In genomic region chr11:69078930-69079607, GRCh38 we compare ENCODE assay signal across 15 cellular contexts. TPM values are rescaled to one million over a fixed set of nuclear protein-coding genes. Genes with fewer than 3 reads are reported as not detected.
A peak's percentile ranks its signal among the peaks of the same experiment; 100 is the strongest.
DNase-seq lines count a peak whose midpoint lies in the region; ATAC-seq and TF ChIP-seq lines count a peak whose summit lies in the region.
"Had no signal": no experiment of that assay in that cellular context is flagged by ENCODE, and none has a peak within 500 bp of the region (broad histone marks: within the 10 kb centered on the region; RNA-seq: fewer than 3 reads in every experiment).

No MANE protein-coding gene starts in this region.

- H3K27ac ChIP-seq in RWPE1: peak overlapping the region; percentile 83
- no peak overlapping the region; a peak in 1 of 4 replicates for H3K27ac ChIP-seq in SK-N-SH (ENCODE audit: low read depth in 2 of 2, low read length in 1 of 2)
- H3K27ac ChIP-seq: SJCRH30 had no signal

- peaks cover 7 to 21% of the 10 kb centered on the region in 2 donors for H3K4me1 Mint-ChIP-seq in stimulated activated naive B cell treated with anti-CD40 and anti-IgM and Interleukin-4, amounts not matched to agents 10 μg/mL and 1 μg/mL and 100 μg/mL, for 72 hours

- H3K4me2 ChIP-seq in SK-N-SH: no peak overlapping the region

- no peaks in the 10 kb centered on the region for H3K79me2 ChIP-seq in SK-N-SH (ENCODE audit: insufficient read depth)

- peaks cover 0 to 8% of the 10 kb centered on the region in 2 experiments; a peak in 2 of 4 replicates for H3K4me1 ChIP-seq in SK-N-SH (ENCODE audit: control insufficient read depth in 1 of 2, insufficient read depth in 2 of 2, low read depth in 1 of 2, low read length in 1 of 2)
- H3K4me1 ChIP-seq: Caco-2 had no signal

- H4K20me1 ChIP-seq in SK-N-SH (ENCODE audit: insufficient read depth): no peaks in the 10 kb centered on the region

- H3K36me3 Mint-ChIP-seq in stimulated activated naive B cell treated with anti-CD40 and anti-IgM and Interleukin-4, amounts not matched to agents 10 μg/mL and 1 μg/mL and 100 μg/mL, for 72 hours: peaks cover 54 to 64% of the 10 kb centered on the region in 2 donors

- H3K9ac ChIP-seq in SK-N-SH: no peak overlapping the region

- H3K9me3 ChIP-seq in SK-N-SH: no peaks in the 10 kb centered on the region
- H3K9me3 ChIP-seq: Caco-2, SJCRH30 had no signal

- WGBS in SK-N-SH (ENCODE audit: low lambda C conversion rate): 93% methylated on average over 6 of the region's 20 CpGs

- CTCF ChIA-PET in RWPE1 (lab: Yijun Ruan, JAX) (interaction anchor here (0.6 to 1.5 kb wide), 2 partner anchors 399 to 565 kb away, joined by 3 read pairs; no protein-coding TSS in a partner anchor), SK-N-SH (lab: Yijun Ruan, JAX) (interaction anchor here (1.5 kb wide), 1 partner anchor 35 kb away, joined by 4 read pairs; no protein-coding TSS in a partner anchor)

- peaks cover 0 to 17% of the 10 kb centered on the region in 2 experiments for H3K36me3 ChIP-seq in SK-N-SH (replicated peaks in 1 of 2; ENCODE audit: control insufficient read depth in 1 of 2, insufficient read depth in 2 of 2, low read length in 1 of 2)
- H3K36me3 ChIP-seq: SJCRH30 had no signal

- POLR2A ChIA-PET in RWPE1 (lab: Yijun Ruan, JAX; ENCODE audit: low non-redundant PET) (no interaction called here), SK-N-SH (lab: Yijun Ruan, JAX) (no interaction called here)

- no peak for TF ChIP-seq RAD21 in SK-N-SH (IDR thresholded peaks at IDR 0.05; ENCODE audit: low read length)

- no peaks in the 10 kb centered on the region for H3F3A ChIP-seq in SK-N-SH (replicated peaks; ENCODE audit: insufficient read depth)

- no peak for TF ChIP-seq EP300 in SK-N-SH (IDR thresholded peaks at IDR 0.05; ENCODE audit: borderline replicate concordance in 1 of 2, low read depth in 1 of 2, low read length in 1 of 2)

- H3K9me3 Mint-ChIP-seq in stimulated activated naive B cell treated with anti-CD40 and anti-IgM and Interleukin-4, amounts not matched to agents 10 μg/mL and 1 μg/mL and 100 μg/mL, for 72 hours: no peaks in the 10 kb centered on the region
- H3K9me3 Mint-ChIP-seq: H9 had no signal

- DNase-seq in CD1c-positive myeloid dendritic cell (ENCODE audit: extremely low spot score) (peak; percentile 92), RWPE1 (ENCODE audit: low spot score) (no peak), fibroblast of villous mesenchyme (ENCODE audit: low read depth) (peak; percentile 35), OCI-M2 (lab: John Stamatoyannopoulos, UW; ENCODE audit: unreplicated experiment) (no peak), kidney tubule cell (ENCODE audit: low spot score) (no peak), SK-N-SH (no peak)
- no peak for DNase-seq in stimulated activated naive B cell treated with anti-CD40 and anti-IgM and Interleukin-4, amounts not matched to agents 10 μg/mL and 1 μg/mL and 100 μg/mL, for 72 hours
- DNase-seq: Caco-2, H9, Kasumi-1, MV-4-11, NCI-H1436 treated with DMSO at 0.1 percent for 48 hours, NCI-H2081 treated with DMSO at 0.1 percent for 48 hours, NCI-H524, SJCRH30 had no signal

- H3K27me3 ChIP-seq in SK-N-SH (ENCODE audit: insufficient read depth): no peaks in the 10 kb centered on the region
- H3K27me3 ChIP-seq: SJCRH30 had no signal

- no peak overlapping the region for H3K4me3 Mint-ChIP-seq in stimulated activated naive B cell treated with anti-CD40 and anti-IgM and Interleukin-4, amounts not matched to agents 10 μg/mL and 1 μg/mL and 100 μg/mL, for 72 hours
- H3K4me3 Mint-ChIP-seq: H9 had no signal

- no peaks in the 10 kb centered on the region for H3K9me2 ChIP-seq in SK-N-SH

- H3K27me3 Mint-ChIP-seq in stimulated activated naive B cell treated with anti-CD40 and anti-IgM and Interleukin-4, amounts not matched to agents 10 μg/mL and 1 μg/mL and 100 μg/mL, for 72 hours: no peaks in the 10 kb centered on the region

- ATAC-seq in stimulated activated naive B cell treated with anti-CD40 and anti-IgM and Interleukin-4, amounts not matched to agents 10 μg/mL and 1 μg/mL and 100 μg/mL, for 72 hours (replicated peaks): no peak

- peak overlapping the region; percentile 9 for H3K27ac Mint-ChIP-seq in stimulated activated naive B cell treated with anti-CD40 and anti-IgM and Interleukin-4, amounts not matched to agents 10 μg/mL and 1 μg/mL and 100 μg/mL, for 72 hours
- H3K27ac Mint-ChIP-seq: H9 had no signal

- TF ChIP-seq CTCF in RWPE1 (conservative IDR thresholded peaks at IDR 0.05; ENCODE audit: low read depth) (no peak), fibroblast of villous mesenchyme (IDR thresholded peaks at IDR 0.05; ENCODE audit: insufficient read depth, low read depth, low read length) (no peak), SK-N-SH (IDR thresholded peaks at IDR 0.05) (no peak)

- H2AFZ ChIP-seq in SK-N-SH (ENCODE audit: low read depth): no peak overlapping the region

- H3K4me3 ChIP-seq in fibroblast of villous mesenchyme (ENCODE audit: low read depth, low read length): no peak overlapping the region
- no peak overlapping the region for H3K4me3 ChIP-seq in SK-N-SH (ENCODE audit: low read depth in 2 of 2, low read length in 1 of 2)
- H3K4me3 ChIP-seq: SJCRH30 had no signal

TF ChIP-seq in SK-N-SH, 30 proteins besides CTCF, POLR2A, EP300 and RAD21:
- TF ChIP-seq POLR2AphosphoS5 (IDR thresholded peaks at IDR 0.05; ENCODE audit: low read depth, low read length): no peak
- no peak for TF ChIP-seq FOSL2 (IDR thresholded peaks at IDR 0.05; ENCODE audit: borderline replicate concordance, low read depth)
- TF ChIP-seq NFIC (IDR thresholded peaks at IDR 0.05; ENCODE audit: borderline replicate concordance): no peak
- TF ChIP-seq SIN3A (IDR thresholded peaks at IDR 0.05; ENCODE audit: borderline replicate concordance, low read depth, low read length): no peak
- no peak for TF ChIP-seq GATA2 (CRISPR knock-in tag; IDR thresholded peaks at IDR 0.05)
- TF ChIP-seq, protein P1, sequence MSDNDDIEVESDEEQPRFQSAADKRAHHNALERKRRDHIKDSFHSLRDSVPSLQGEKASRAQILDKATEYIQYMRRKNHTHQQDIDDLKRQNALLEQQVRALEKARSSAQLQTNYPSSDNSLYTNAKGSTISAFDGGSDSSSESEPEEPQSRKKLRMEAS (IDR thresholded peaks at IDR 0.05; ENCODE audit: low read depth): no peak
- TF ChIP-seq, protein P2, sequence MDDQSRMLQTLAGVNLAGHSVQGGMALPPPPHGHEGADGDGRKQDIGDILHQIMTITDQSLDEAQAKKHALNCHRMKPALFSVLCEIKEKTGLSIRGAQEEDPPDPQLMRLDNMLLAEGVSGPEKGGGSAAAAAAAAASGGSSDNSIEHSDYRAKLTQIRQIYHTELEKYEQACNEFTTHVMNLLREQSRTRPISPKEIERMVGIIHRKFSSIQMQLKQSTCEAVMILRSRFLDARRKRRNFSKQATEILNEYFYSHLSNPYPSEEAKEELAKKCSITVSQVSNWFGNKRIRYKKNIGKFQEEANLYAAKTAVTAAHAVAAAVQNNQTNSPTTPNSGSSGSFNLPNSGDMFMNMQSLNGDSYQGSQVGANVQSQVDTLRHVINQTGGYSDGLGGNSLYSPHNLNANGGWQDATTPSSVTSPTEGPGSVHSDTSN (IDR thresholded peaks at IDR 0.05): no peak
- TF ChIP-seq SMC3 (IDR thresholded peaks at IDR 0.05; ENCODE audit: low read depth, low read length): no peak
- TF ChIP-seq YY1 (IDR thresholded peaks at IDR 0.05; ENCODE audit: low read depth): no peak
- no peak for TF ChIP-seq REST (IDR thresholded peaks at IDR 0.05; ENCODE audit: low read depth, low read length)
- TF ChIP-seq CHD2 (IDR thresholded peaks at IDR 0.05; ENCODE audit: low read length, partially characterized antibody): no peak
- no peak for TF ChIP-seq GABPA (IDR thresholded peaks at IDR 0.05; ENCODE audit: low read depth)
- TF ChIP-seq RFX5 (IDR thresholded peaks at IDR 0.05; ENCODE audit: low read length): no peak
- TF ChIP-seq, protein P3, sequence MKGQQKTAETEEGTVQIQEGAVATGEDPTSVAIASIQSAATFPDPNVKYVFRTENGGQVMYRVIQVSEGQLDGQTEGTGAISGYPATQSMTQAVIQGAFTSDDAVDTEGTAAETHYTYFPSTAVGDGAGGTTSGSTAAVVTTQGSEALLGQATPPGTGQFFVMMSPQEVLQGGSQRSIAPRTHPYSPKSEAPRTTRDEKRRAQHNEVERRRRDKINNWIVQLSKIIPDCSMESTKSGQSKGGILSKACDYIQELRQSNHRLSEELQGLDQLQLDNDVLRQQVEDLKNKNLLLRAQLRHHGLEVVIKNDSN (IDR thresholded peaks at IDR 0.05; ENCODE audit: borderline replicate concordance, low read depth): no peak
- TF ChIP-seq JUND (IDR thresholded peaks at IDR 0.05): no peak
- TF ChIP-seq NRF1 (IDR thresholded peaks at IDR 0.05; ENCODE audit: low read depth, low read length): no peak
- no peak for TF ChIP-seq RCOR1 (IDR thresholded peaks at IDR 0.05; ENCODE audit: low read length)
TF ChIP-seq in SK-N-SH: peak in this region for 0.

RNA-seq across cellular contexts. Expression of gene TPCN2, which starts 30.3 kb away (rescaled TPM):
- 10.4 and 13.5 TPM in 2 replicates for total RNA-seq in fibroblast of villous mesenchyme
- polyA plus RNA-seq in SK-N-SH (2012; rRNA removed): 7.6 and 8.7 TPM in 2 replicates
- polyA plus RNA-seq in SK-N-SH (2012; cell fraction: cytosol; rRNA removed): 3.3 and 4.5 TPM in 2 replicates
- 36.5 and 41.4 TPM in 2 replicates for polyA plus RNA-seq in SK-N-SH (2012; cell fraction: nucleus; rRNA removed)

Comparison
In these comparisons a context has a peak if more than half of its experiments do, and no peak if none do; other contexts are left out.
1. DNase-seq: peak in CD1c-positive myeloid dendritic cell (single experiment) and fibroblast of villous mesenchyme (single experiment); none in RWPE1 (single experiment), stimulated activated naive B cell treated with anti-CD40 and anti-IgM and Interleukin-4, amounts not matched to agents 10 μg/mL and 1 μg/mL and 100 μg/mL, for 72 hours (single experiment), OCI-M2 (single experiment), kidney tubule cell (single experiment) and SK-N-SH (single experiment).